ENCODE assay signal across 20 cellular contexts in genomic region chr7:157616931-157617330, GRCh38.
DNase-seq lines count a peak whose midpoint lies in the region; ATAC-seq and TF ChIP-seq lines count a peak whose summit lies in the region.
"Had no signal": no experiment of that assay in that cellular context is flagged by ENCODE, and none has a peak within 500 bp of the region (broad histone marks: within the 10 kb centered on the region; RNA-seq: fewer than 3 reads in every experiment).

No MANE protein-coding gene starts in this region.

- CTCF ChIA-PET in activated CD8-positive, alpha-beta memory T cell treated with anti-CD3 and anti-CD28 coated beads, Interleukin-2, amount 10 ng/mL, durations not matched to agents 7 days and 5 days (lab: Charles Lee): no interaction called here

- H3K27ac ChIP-seq in osteoblast (ENCODE audit: low read depth, low read length): no peak overlapping the region
- H3K27ac ChIP-seq: 22Rv1; A549; BLaER1 treated with 17β-estradiol and CSF1 and Interleukin-3, amounts not matched to agents 10 nM and 100 nM; C4-2B had no signal

- H3K9me3 Mint-ChIP-seq in activated CD8-positive, alpha-beta memory T cell treated with anti-CD3 and anti-CD28 coated beads, Interleukin-2, amount 10 ng/mL, durations not matched to agents 7 days and 5 days (ENCODE audit: low read depth): no peaks in the 10 kb centered on the region
- H3K9me3 Mint-ChIP-seq: CD4-positive, alpha-beta T cell; CD8-positive, alpha-beta T cell had no signal

- no peak overlapping the region for H3K4me2 ChIP-seq in osteoblast (ENCODE audit: insufficient read depth, low read length)
- H3K4me2 ChIP-seq: A549 had no signal

- H3K79me2 ChIP-seq in osteoblast (ENCODE audit: insufficient read depth, low read length): no peaks in the 10 kb centered on the region

- peak; percentile 6 for DNase-seq in activated CD4-positive, CD25-positive, alpha-beta regulatory T cell treated with anti-CD3 and anti-CD28 coated beads, Interleukin-2, amount 50 U/mL, for 72 hours
- peak; percentile 31 for DNase-seq in activated CD8-positive, alpha-beta memory T cell treated with anti-CD3 and anti-CD28 coated beads, Interleukin-2, amount 10 ng/mL, durations not matched to agents 7 days and 5 days
- DNase-seq in activated CD8-positive, alpha-beta memory T cell treated with anti-CD3 and anti-CD28 coated beads, Interleukin-2, amount 50 U/mL, for 4 hours: no peak
- DNase-seq in mesenteric fat pad (ENCODE audit: low spot score) (peak; percentile 59), osteoblast (ENCODE audit: insufficient read length, low spot score, missing footprints) (peak; percentile 63), GDM1 (lab: John Stamatoyannopoulos, UW) (no peak)
- DNase-seq: AML-193; Caco-2; Calu3; CD4-positive, alpha-beta T cell; CD8-positive, alpha-beta T cell; DMS79 treated with DMSO at 0.1 percent for 48 hours had no signal

- H3K4me3 Mint-ChIP-seq in activated CD8-positive, alpha-beta memory T cell treated with anti-CD3 and anti-CD28 coated beads, Interleukin-2, amount 10 ng/mL, durations not matched to agents 7 days and 5 days: no peak overlapping the region
- H3K4me3 Mint-ChIP-seq: B cell; CD4-positive, alpha-beta T cell; CD8-positive, alpha-beta T cell had no signal

- H3K4me3 ChIP-seq in osteoblast (ENCODE audit: insufficient read depth, low read length): no peak overlapping the region
- H3K4me3 ChIP-seq: A549; BLaER1 treated with 17β-estradiol and CSF1 and Interleukin-3, amounts not matched to agents 10 nM and 100 nM; GM12878 had no signal

- H4K20me1 ChIP-seq in osteoblast (ENCODE audit: insufficient read depth, low read length): no peaks in the 10 kb centered on the region

- no peaks in the 10 kb centered on the region for H3K4me1 ChIP-seq in osteoblast (ENCODE audit: insufficient read depth, low read length)
- H3K4me1 ChIP-seq: A549 had no signal

- no peaks in the 10 kb centered on the region for H3K36me3 Mint-ChIP-seq in activated CD8-positive, alpha-beta memory T cell treated with anti-CD3 and anti-CD28 coated beads, Interleukin-2, amount 10 ng/mL, durations not matched to agents 7 days and 5 days
- H3K36me3 Mint-ChIP-seq: CD8-positive, alpha-beta T cell had no signal

- no peaks in the 10 kb centered on the region for H3K9me3 ChIP-seq in osteoblast (ENCODE audit: low read depth, low read length)
- H3K9me3 ChIP-seq: A549; BLaER1 treated with 17β-estradiol and CSF1 and Interleukin-3, amounts not matched to agents 10 nM and 100 nM; Caco-2 had no signal

- H3K27me3 Mint-ChIP-seq in activated CD8-positive, alpha-beta memory T cell treated with anti-CD3 and anti-CD28 coated beads, Interleukin-2, amount 10 ng/mL, durations not matched to agents 7 days and 5 days: peaks cover 11% of the 10 kb centered on the region
- H3K27me3 Mint-ChIP-seq: B cell; CD4-positive, alpha-beta T cell had no signal

- TF ChIP-seq CTCF in osteoblast (IDR thresholded peaks at IDR 0.05; ENCODE audit: extremely low read depth, low read depth, low read length): no peak

- H3K36me3 ChIP-seq in osteoblast (ENCODE audit: insufficient read depth, low read length): no peaks in the 10 kb centered on the region
- H3K36me3 ChIP-seq: BLaER1 treated with 17β-estradiol and CSF1 and Interleukin-3, amounts not matched to agents 10 nM and 100 nM had no signal

- no peak overlapping the region for H3K27ac Mint-ChIP-seq in activated CD8-positive, alpha-beta memory T cell treated with anti-CD3 and anti-CD28 coated beads, Interleukin-2, amount 10 ng/mL, durations not matched to agents 7 days and 5 days
- H3K27ac Mint-ChIP-seq: B cell; CD8-positive, alpha-beta T cell had no signal

- no peak for ATAC-seq in activated CD4-positive, CD25-positive, alpha-beta regulatory T cell treated with anti-CD3 and anti-CD28 coated beads, Interleukin-2, amount 50 U/mL, for 24 hours
- no peak for ATAC-seq in activated CD8-positive, alpha-beta memory T cell treated with anti-CD3 and anti-CD28 coated beads, Interleukin-2, amount 10 ng/mL, durations not matched to agents 7 days and 5 days
- no peak for ATAC-seq in GM19351 (IDR thresholded peaks at IDR 0.05; ENCODE audit: unreplicated experiment)
- ATAC-seq: A549; CD8-positive, alpha-beta T cell; GM12878 had no signal

- no peaks in the 10 kb centered on the region for H3K27me3 ChIP-seq in osteoblast (ENCODE audit: insufficient read depth, low read length)

- peaks cover 6% of the 10 kb centered on the region for H3K4me1 Mint-ChIP-seq in activated CD8-positive, alpha-beta memory T cell treated with anti-CD3 and anti-CD28 coated beads, Interleukin-2, amount 10 ng/mL, durations not matched to agents 7 days and 5 days

- H2AFZ ChIP-seq in osteoblast (ENCODE audit: low read length): no peak overlapping the region

Comparison
In these comparisons a context has a peak if more than half of its experiments do, and no peak if none do; other contexts are left out.
1. DNase-seq: peak in activated CD4-positive, CD25-positive, alpha-beta regulatory T cell treated with anti-CD3 and anti-CD28 coated beads, Interleukin-2, amount 50 U/mL, for 72 hours (single experiment), activated CD8-positive, alpha-beta memory T cell treated with anti-CD3 and anti-CD28 coated beads, Interleukin-2, amount 10 ng/mL, durations not matched to agents 7 days and 5 days (single experiment), mesenteric fat pad (single experiment) and osteoblast (single experiment); none in activated CD8-positive, alpha-beta memory T cell treated with anti-CD3 and anti-CD28 coated beads, Interleukin-2, amount 50 U/mL, for 4 hours (single experiment) and GDM1 (single experiment).